16 cellular contexts compared by ENCODE assay signal in genomic region chr9:123002754-123003153, GRCh38. TPM values are rescaled to one million over a fixed set of nuclear protein-coding genes. Genes with fewer than 3 reads are reported as not detected.
A peak's percentile ranks its signal among the peaks of the same experiment; 100 is the strongest.
DNase-seq lines count a peak whose midpoint lies in the region; TF ChIP-seq lines count a peak whose summit lies in the region.
"Had no signal": no experiment of that assay in that cellular context is flagged by ENCODE, and none has a peak within 500 bp of the region (broad histone marks: within the 10 kb centered on the region; RNA-seq: fewer than 3 reads in every experiment).

No MANE protein-coding gene starts in this region.

- H3K36me3 ChIP-seq in A673 (ENCODE audit: insufficient read depth, low read length, poor library complexity, severe bottlenecking) (peaks cover 27% of the 10 kb centered on the region), muscle layer of colon (ENCODE audit: insufficient read depth, low read length) (peaks cover 32% of the 10 kb centered on the region), H7 (replicated peaks; ENCODE audit: control insufficient read depth, insufficient read depth, low read length) (peaks cover 1% of the 10 kb centered on the region)

- peaks cover 5% of the 10 kb centered on the region for H3K4me1 Mint-ChIP-seq in dendritic cell treated with granulocyte-macrophage colony-stimulating factor and Interleukin-4, amounts not matched to agents 40 ng/mL and 50 ng/mL, for 4 days (ENCODE audit: low read depth)

- TF ChIP-seq CTCF in A673 (conservative IDR thresholded peaks at IDR 0.05; ENCODE audit: low read depth, low read length) (no peak), dorsolateral prefrontal cortex (IDR thresholded peaks at IDR 0.05 in 54 of 56, conservative IDR thresholded peaks at IDR 0.05 in 2 of 56; ENCODE audit: low read depth in 1 of 56, partially characterized antibody in 56 of 56) (no peak)

- H3K4me1 ChIP-seq in A673 (ENCODE audit: insufficient read depth, low read length, poor library complexity, severe bottlenecking) (peaks cover 40% of the 10 kb centered on the region), muscle layer of colon (ENCODE audit: insufficient read depth, low read length) (peaks cover 11% of the 10 kb centered on the region)

- H3K4me3 Mint-ChIP-seq in dendritic cell treated with granulocyte-macrophage colony-stimulating factor and Interleukin-4, amounts not matched to agents 40 ng/mL and 50 ng/mL, for 4 days = peak overlapping the region; percentile 23
- H3K4me3 Mint-ChIP-seq: activated T-cell treated with anti-CD3 and anti-CD28 coated beads, Interleukin-2, amount 50 U/mL, for 4 hours had no signal

- peak overlapping the region; percentile 48 for H3K27ac Mint-ChIP-seq in dendritic cell treated with granulocyte-macrophage colony-stimulating factor and Interleukin-4, amounts not matched to agents 40 ng/mL and 50 ng/mL, for 4 days

- no peaks in the 10 kb centered on the region for H3K27me3 Mint-ChIP-seq in dendritic cell treated with granulocyte-macrophage colony-stimulating factor and Interleukin-4, amounts not matched to agents 40 ng/mL and 50 ng/mL, for 4 days

- H3K9me3 Mint-ChIP-seq in dendritic cell treated with granulocyte-macrophage colony-stimulating factor and Interleukin-4, amounts not matched to agents 40 ng/mL and 50 ng/mL, for 4 days = no peaks in the 10 kb centered on the region
- H3K9me3 Mint-ChIP-seq: activated T-cell treated with anti-CD3 and anti-CD28 coated beads, Interleukin-2, amount 50 U/mL, for 4 hours had no signal

- H3K4me3 ChIP-seq in A673 (ENCODE audit: low read depth, low read length, poor library complexity, severe bottlenecking) (no peak overlapping the region), muscle layer of colon (ENCODE audit: low read depth in 1 of 2, low read length in 2 of 2) (no peak overlapping the region), H7 (ENCODE audit: insufficient read depth, low read depth, low read length) (no peak overlapping the region), dorsolateral prefrontal cortex (no peak overlapping the region)
- H3K4me3 ChIP-seq: skin epidermis had no signal

- POLR2A ChIA-PET in A673 (lab: Charles Lee; ENCODE audit: low non-redundant PET) = no interaction called here

- H3K9ac ChIP-seq in muscle layer of colon (ENCODE audit: low read length) = no peak overlapping the region

- peaks cover 79% of the 10 kb centered on the region for H3K36me3 Mint-ChIP-seq in dendritic cell treated with granulocyte-macrophage colony-stimulating factor and Interleukin-4, amounts not matched to agents 40 ng/mL and 50 ng/mL, for 4 days (ENCODE audit: low read depth)

- intact Hi-C loops in A673 (cut with micrococcal nuclease; ENCODE audit: unreplicated experiment) = no loop called here
- intact Hi-C loops in dendritic cell treated with granulocyte-macrophage colony-stimulating factor and Interleukin-4, amounts not matched to agents 40 ng/mL and 50 ng/mL, for 4 days (cut with micrococcal nuclease) = no loop called here
- intact Hi-C loops in dorsolateral prefrontal cortex (cut with DNase I) = no loop called here

- no peaks in the 10 kb centered on the region for H3K9me3 ChIP-seq in A673 (ENCODE audit: low read depth, low read length, poor library complexity, severe bottlenecking)
- H3K9me3 ChIP-seq in muscle layer of colon (ENCODE audit: low read length) = no peaks in the 10 kb centered on the region

- H3K27me3 ChIP-seq in A673 (replicated peaks; ENCODE audit: insufficient read depth, low read depth, low read length, poor library complexity) = no peaks in the 10 kb centered on the region
- H3K27me3 ChIP-seq in muscle layer of colon (ENCODE audit: control insufficient read depth in 1 of 2, insufficient read depth in 2 of 2, low read length in 2 of 2) = no peaks in the 10 kb centered on the region
- H3K27me3 ChIP-seq in H7 (ENCODE audit: control insufficient read depth, insufficient read depth, low read length) = no peaks in the 10 kb centered on the region
- H3K27me3 ChIP-seq in dorsolateral prefrontal cortex = no peaks in the 10 kb centered on the region

- DNase-seq in A673 (ENCODE audit: low spot score) = peak; percentile 27
- peak; percentile 33 for DNase-seq in KBM-7
- no peak for DNase-seq in H7
- no peak for DNase-seq in stimulated activated CD4-positive, alpha-beta T cell treated with anti-CD3 and anti-CD28 coated beads, Interleukin-2, amount 100 ng/mL, for 48 hours
- DNase-seq in dorsolateral prefrontal cortex = no peak
- DNase-seq in GOT3 (lab: John Stamatoyannopoulos, UW) = no peak
- DNase-seq: activated T-cell treated with anti-CD3 and anti-CD28 coated beads, Interleukin-2, amount 50 U/mL, for 4 hours; DMS 273 treated with DMSO at 0.1 percent for 48 hours; NCI-H187; NCI-H774; SHP77 treated with DMSO at 0.1 percent for 48 hours had no signal

- peak overlapping the region; percentile 45 for H3K27ac ChIP-seq in A673 (ENCODE audit: low read depth, low read length, poor library complexity, severe bottlenecking)
- H3K27ac ChIP-seq in muscle layer of colon (ENCODE audit: low read depth, low read length) = peak overlapping the region; percentile 48
- peak overlapping the region in 2 of 59 donors; percentile 8 to 9 for H3K27ac ChIP-seq in dorsolateral prefrontal cortex
- H3K27ac ChIP-seq: epithelial cell of prostate had no signal

- in situ Hi-C loops in KBM-7 (cut with MboI; ENCODE audit: low pct_unique_long_range_greater_than_20kb, low sequenced_read_pairs) = no loop called here

- CTCF ChIA-PET in A673 (lab: Charles Lee) = interaction anchor here (0.7 kb wide), 1 partner anchor 12 kb away, joined by 3 read pairs; no protein-coding TSS in a partner anchor

- no TSS peak for BruUV-seq in A673 (replicated peaks; lab: Mats Ljungman, UMichigan)

RNA-seq across cellular contexts. Expression of gene GPR21, which starts 30.7 kb away (rescaled TPM):
- 0.31 TPM in 1 of 2 replicates, not detected in the other for total RNA-seq in A673 (2021)
- total RNA-seq in H7 (2014; rRNA removed; shearing (Covaris generic)) = 0.48 TPM in 1 of 2 replicates, not detected in the other
- total RNA-seq in dorsolateral prefrontal cortex = 10 to 100 TPM in 69 of 120 experiments, 1 to 10 TPM in 50, not detected in 1; 1.7 to 28.5 (median 11.2) TPM
- total RNA-seq: myocyte had no signal

Comparison
In these comparisons a context has a peak if more than half of its experiments do, and no peak if none do; other contexts are left out.
1. DNase-seq: peak in A673 (single experiment) and KBM-7 (single experiment); none in H7 (single experiment), stimulated activated CD4-positive, alpha-beta T cell treated with anti-CD3 and anti-CD28 coated beads, Interleukin-2, amount 100 ng/mL, for 48 hours (0 of 2), dorsolateral prefrontal cortex (0 of 10) and GOT3 (single experiment).